In genomic region chr3:14461748-14462324, GRCh38 we compare ENCODE assay signal across 9 cellular contexts.
DNase-seq lines count a peak whose midpoint lies in the region; ATAC-seq, FAIRE-seq and TF ChIP-seq lines count a peak whose summit lies in the region.
"Had no signal": no experiment of that assay in that cellular context is flagged by ENCODE, and none has a peak within 500 bp of the region (broad histone marks: within the 10 kb centered on the region; RNA-seq: fewer than 3 reads in every experiment).

No MANE protein-coding gene starts in this region.

- TF ChIP-seq POLR2A in H54 (IDR thresholded peaks at IDR 0.05; ENCODE audit: low read depth, low read length) = no peak

- ATAC-seq in HG02852 (IDR thresholded peaks at IDR 0.05; ENCODE audit: unreplicated experiment) = no peak

- peak overlapping the region; percentile 29 for H3K9ac ChIP-seq in iPS-15b (ENCODE audit: low read depth, low read length)

- H3K36me3 ChIP-seq in iPS-15b (ENCODE audit: control insufficient read depth, insufficient read depth, low read length) = peaks cover 21% of the 10 kb centered on the region

- no peaks in the 10 kb centered on the region for H3K9me3 ChIP-seq in iPS-15b (ENCODE audit: control insufficient read depth, insufficient read depth, low read length)

- H3K4me3 ChIP-seq in iPS-15b (ENCODE audit: low read depth, low read length) = no peak overlapping the region

- peak; percentile 53 for TF ChIP-seq CTCF in D721Med (IDR thresholded peaks at IDR 0.05; ENCODE audit: insufficient read depth, missing control alignments)

- no peak for DNase-seq in D721Med (ENCODE audit: insufficient read length, low spot score)
- peak; percentile 63 for DNase-seq in H54 (ENCODE audit: insufficient read length, low spot score)
- peak; percentile 54 for DNase-seq in RCC 7860 (ENCODE audit: low spot score)
- peak; percentile 87 for DNase-seq in astrocyte of the hippocampus (ENCODE audit: low read depth, low spot score)
- peak; percentile 4 to 14 (median 6) for DNase-seq in stimulated activated CD4-positive, alpha-beta T cell treated with anti-CD3 and anti-CD28 coated beads, TNF-alpha, amount 100 ng/mL, for 24 hours (ENCODE audit: low read depth in 3 of 3)
- DNase-seq in T1000 (lab: John Stamatoyannopoulos, UW) = no peak

- FAIRE-seq in D721Med (lab: Jason Lieb, UNC) = no peak
- FAIRE-seq in H54 (lab: Jason Lieb, UNC) = no peak
- no peak for FAIRE-seq in RCC 7860 (lab: Jason Lieb, UNC)
- FAIRE-seq: TTC549 had no signal

- H3K4me1 ChIP-seq in iPS-15b (ENCODE audit: control insufficient read depth, insufficient read depth, low read length) = peaks cover 11% of the 10 kb centered on the region

- no peaks in the 10 kb centered on the region for H3K27me3 ChIP-seq in iPS-15b (ENCODE audit: control insufficient read depth, insufficient read depth, low read length)

Comparison
In these comparisons a context has a peak if more than half of its experiments do, and no peak if none do; other contexts are left out.
1. DNase-seq: peak in H54 (single experiment), RCC 7860 (single experiment), astrocyte of the hippocampus (single experiment) and stimulated activated CD4-positive, alpha-beta T cell treated with anti-CD3 and anti-CD28 coated beads, TNF-alpha, amount 100 ng/mL, for 24 hours (3 of 3); none in D721Med (single experiment) and T1000 (single experiment).